ENCODE assay signal across 7 cellular contexts in the genomic region with DNA sequence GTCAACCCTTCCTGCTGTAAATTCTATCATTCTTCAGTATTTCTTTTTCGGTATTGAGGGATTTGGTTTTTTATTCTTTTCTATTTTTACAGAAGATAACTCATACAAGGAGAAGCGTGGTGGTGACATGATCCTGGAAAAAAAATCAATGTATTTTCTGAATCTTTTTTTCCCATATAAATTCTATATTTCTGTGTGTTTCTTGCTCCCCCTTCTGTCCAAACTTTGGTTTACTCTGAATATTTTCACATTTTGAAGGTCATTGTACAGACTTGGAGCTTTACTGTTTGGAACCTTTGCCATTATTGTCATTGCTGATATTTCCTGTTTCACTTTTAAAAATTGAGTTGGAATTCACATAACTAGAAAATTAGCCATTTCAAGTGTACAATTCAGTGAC.
A peak's percentile ranks its signal among the peaks of the same experiment; 100 is the strongest.
DNase-seq lines count a peak whose midpoint lies in the region; ATAC-seq and TF ChIP-seq lines count a peak whose summit lies in the region.

No MANE protein-coding gene starts in this region.

- TF ChIP-seq EP300 in esophagus muscularis mucosa (IDR thresholded peaks at IDR 0.05), result no peak

- in situ Hi-C loops in gastrocnemius medialis (cut with MboI; ENCODE audit: low sequenced_read_pairs in 4 of 4), result no loop called here

- H3K4me3 ChIP-seq in esophagus muscularis mucosa (no peak overlapping the region), gastrocnemius medialis (no peak overlapping the region)

- DNase-seq in GM20000 (ENCODE audit: low spot score) (peak; percentile 21), NCI-H69 (lab: John Stamatoyannopoulos, UW) (peak; percentile 11), esophagus muscularis mucosa (ENCODE audit: extremely low spot score) (no peak), gastrocnemius medialis (no peak), A172 (ENCODE audit: low spot score) (no peak), T-helper 2 cell (no peak)

- intact Hi-C loops in esophagus muscularis mucosa (cut with DNase I), result no loop called here
- intact Hi-C loops in gastrocnemius medialis (cut with DNase I; ENCODE audit: low total_unique reads), result loop anchor here (2.0 kb wide), 1 partner anchor 599 kb away; no protein-coding TSS in a partner anchor

- H3K27ac ChIP-seq in esophagus muscularis mucosa (replicated peaks in 1 of 4), result no peak overlapping the region
- peak overlapping the region in 3 of 4 donors; percentile 3 to 11 (median 5) for H3K27ac ChIP-seq in gastrocnemius medialis

- no peak for TF ChIP-seq POLR2A in esophagus muscularis mucosa (IDR thresholded peaks at IDR 0.05; ENCODE audit: low read depth)
- TF ChIP-seq POLR2A in gastrocnemius medialis (IDR thresholded peaks at IDR 0.05), result no peak

- no peaks in the 10 kb centered on the region for H3K9me3 ChIP-seq in esophagus muscularis mucosa
- H3K9me3 ChIP-seq in gastrocnemius medialis, result no peaks in the 10 kb centered on the region

- WGBS in esophagus muscularis mucosa, result 44% methylated on average over 2 of the region's 2 CpGs

- H3K36me3 ChIP-seq in esophagus muscularis mucosa (no peaks in the 10 kb centered on the region), gastrocnemius medialis (no peaks in the 10 kb centered on the region)

- ATAC-seq in gastrocnemius medialis (no peak), HG03457 (IDR thresholded peaks at IDR 0.05; ENCODE audit: unreplicated experiment) (no peak)

- no peak for TF ChIP-seq CTCF in GM20000 (IDR thresholded peaks at IDR 0.05; ENCODE audit: extremely low read depth, missing control alignments)
- TF ChIP-seq CTCF in esophagus muscularis mucosa (IDR thresholded peaks at IDR 0.05), result peak in 2 of 3 experiments; percentile 26 to 39
- TF ChIP-seq CTCF in gastrocnemius medialis (IDR thresholded peaks at IDR 0.05 in 4 of 5, conservative IDR thresholded peaks at IDR 0.05 in 1 of 5), result peak in 3 of 5 experiments; percentile 27 to 29 (median 29)

- peaks cover 6 to 15% (median 10%) of the 10 kb centered on the region in 4 donors for H3K4me1 ChIP-seq in esophagus muscularis mucosa
- H3K4me1 ChIP-seq in gastrocnemius medialis, result no peaks in the 10 kb centered on the region

- H3K27me3 ChIP-seq in esophagus muscularis mucosa (no peaks in the 10 kb centered on the region), gastrocnemius medialis (no peaks in the 10 kb centered on the region)

Comparison
In these comparisons a context has a peak if more than half of its experiments do, and no peak if none do; other contexts are left out.
1. DNase-seq: peak in GM20000 (single experiment) and NCI-H69 (single experiment); none in esophagus muscularis mucosa (single experiment), gastrocnemius medialis (0 of 2), A172 (single experiment) and T-helper 2 cell (0 of 5).
2. H3K27ac ChIP-seq: peak in gastrocnemius medialis (3 of 4); none in esophagus muscularis mucosa (0 of 4).